ENCODE assay signal across 26 cellular contexts in the genomic region with DNA sequence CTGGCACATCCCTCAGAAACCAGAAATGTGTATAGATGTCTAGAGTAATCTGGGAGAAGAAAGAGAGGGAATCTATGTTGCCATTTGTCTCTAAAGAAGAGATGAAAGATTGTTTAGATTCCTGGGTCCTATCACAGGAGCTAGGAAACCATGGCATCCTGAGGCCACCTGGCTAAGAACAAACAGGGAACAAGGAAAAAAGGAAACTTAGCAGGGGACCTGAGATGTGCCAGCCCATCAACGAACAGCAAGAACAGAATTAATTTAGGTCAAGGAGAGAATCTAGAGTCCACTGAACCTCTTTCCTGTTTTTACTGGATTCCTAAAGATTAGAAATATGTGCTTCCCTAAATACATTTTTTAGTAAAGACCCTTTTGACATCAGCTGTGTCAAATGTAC. TPM values are rescaled to one million over a fixed set of nuclear protein-coding genes. Genes with fewer than 3 reads are reported as not detected.
"Had no signal": no experiment of that assay in that cellular context is flagged by ENCODE, and none has a peak within 500 bp of the region (broad histone marks: within the 10 kb centered on the region; RNA-seq: fewer than 3 reads in every experiment).

No MANE protein-coding gene starts in this region.

- H3K36me3 ChIP-seq: cardiac muscle cell, gastroesophageal sphincter, tibial nerve, uterus had no signal

- H3K27ac ChIP-seq: cardiac muscle cell, esophagus squamous epithelium, gastroesophageal sphincter, psoas muscle, tibial nerve, uterus had no signal

- H3K4me3 Mint-ChIP-seq: activated naive CD8-positive, alpha-beta T cell treated with anti-CD3 and anti-CD28 coated beads, Interleukin-2, amount 50 U/mL, for 24 hours; activated T-cell treated with anti-CD3 and anti-CD28 coated beads, Interleukin-2, amount 50 U/mL, for 72 hours; stimulated activated naive CD8-positive, alpha-beta T cell treated with anti-CD3 and anti-CD28 coated beads, Interleukin-15, Interleukin-2, amounts not matched to agents 100 ng/mL and 50 ng/mL, for 24 hours; T-helper 1 cell treated with Interleukin-12 subunit alpha and Interleukin-12 subunit beta and Interleukin-4 antibody, amounts not matched to agents 30 μg/mL and 1 μg/mL, for 36 hours had no signal

- H3K9me3 Mint-ChIP-seq: activated naive CD8-positive, alpha-beta T cell treated with anti-CD3 and anti-CD28 coated beads, Interleukin-2, amount 50 U/mL, for 24 hours; activated T-cell treated with anti-CD3 and anti-CD28 coated beads, Interleukin-2, amount 50 U/mL, for 72 hours; stimulated activated naive CD8-positive, alpha-beta T cell treated with anti-CD3 and anti-CD28 coated beads, Interleukin-15, Interleukin-2, amounts not matched to agents 100 ng/mL and 50 ng/mL, for 24 hours; T-helper 1 cell treated with Interleukin-12 subunit alpha and Interleukin-12 subunit beta and Interleukin-4 antibody, amounts not matched to agents 30 μg/mL and 1 μg/mL, for 36 hours had no signal

- ATAC-seq: activated naive CD8-positive, alpha-beta T cell treated with anti-CD3 and anti-CD28 coated beads, Interleukin-2, amount 50 U/mL, for 24 hours; activated T-cell treated with anti-CD3 and anti-CD28 coated beads, Interleukin-2, amount 50 U/mL, for 72 hours; gastroesophageal sphincter; left ventricle myocardium superior; psoas muscle; right cardiac atrium had no signal

- H3K9me3 ChIP-seq: esophagus squamous epithelium, gastroesophageal sphincter, psoas muscle, tibial nerve, uterus had no signal

- H3K27me3 Mint-ChIP-seq: activated naive CD8-positive, alpha-beta T cell treated with anti-CD3 and anti-CD28 coated beads, Interleukin-2, amount 50 U/mL, for 24 hours; stimulated activated naive CD8-positive, alpha-beta T cell treated with anti-CD3 and anti-CD28 coated beads, Interleukin-15, Interleukin-2, amounts not matched to agents 100 ng/mL and 50 ng/mL, for 24 hours had no signal

- H3K27me3 ChIP-seq: cardiac muscle cell, esophagus squamous epithelium, gastroesophageal sphincter, tibial nerve, uterus had no signal

- H3K4me3 ChIP-seq: cardiac muscle cell, esophagus squamous epithelium, gastroesophageal sphincter, psoas muscle, tibial nerve, uterus had no signal

- DNase-seq: activated CD4-positive, alpha-beta T cell treated with anti-CD3 and anti-CD28 coated beads for 4 hours; activated CD4-positive, alpha-beta T cell treated with anti-CD3 and anti-CD28 coated beads, Interleukin-2, amount 50 U/mL, for 48 hours; activated CD4-positive, CD25-positive, alpha-beta regulatory T cell; activated gamma-delta T cell; activated naive CD4-positive, alpha-beta T cell treated with anti-CD3 and anti-CD28 coated beads, Interleukin-2, amount 50 U/mL, for 16 hours; activated naive CD8-positive, alpha-beta T cell treated with anti-CD3 and anti-CD28 coated beads, Interleukin-2, amount 50 U/mL, for 24 hours; activated T-cell treated with anti-CD3 and anti-CD28 coated beads, Interleukin-2, amount 50 U/mL, for 72 hours; effector memory CD4-positive, alpha-beta T cell; esophagus squamous epithelium; head of caudate nucleus; left ventricle myocardium superior; mammary epithelial cell; midbrain; psoas muscle; right cardiac atrium; stimulated activated CD4-positive, alpha-beta T cell treated with anti-CD3 and anti-CD28 coated beads, Interleukin-12 subunit alpha, Interleukin-12 subunit beta, amount 100 ng/mL, for 4 hours; stimulated activated CD4-positive, alpha-beta T cell treated with anti-CD3 and anti-CD28 coated beads, Interleukin-4, amount 100 ng/mL, for 4 hours; uterus had no signal

- H3K27ac Mint-ChIP-seq: activated naive CD8-positive, alpha-beta T cell treated with anti-CD3 and anti-CD28 coated beads, Interleukin-2, amount 50 U/mL, for 24 hours; activated T-cell treated with anti-CD3 and anti-CD28 coated beads, Interleukin-2, amount 50 U/mL, for 72 hours; T-helper 1 cell treated with Interleukin-12 subunit alpha and Interleukin-12 subunit beta and Interleukin-4 antibody, amounts not matched to agents 30 μg/mL and 1 μg/mL, for 36 hours had no signal

RNA-seq across cellular contexts. Expression of gene AMIGO3, which starts 36.6 kb away (rescaled TPM):
- total RNA-seq: dermis microvascular lymphatic vessel endothelial cell, left ventricle myocardium superior, uterus had no signal
- polyA plus RNA-seq: mammary epithelial cell had no signal

RNA-seq across cellular contexts. Expression of gene CDHR4, which starts 43.6 kb away (rescaled TPM):
- total RNA-seq: cardiac muscle cell, dermis microvascular lymphatic vessel endothelial cell, esophagus squamous epithelium, left ventricle myocardium superior, osteoblast, psoas muscle, skeletal muscle tissue had no signal
- polyA plus RNA-seq: mammary epithelial cell had no signal
